ENCODE assay signal across 10 cellular contexts in the genomic region with DNA sequence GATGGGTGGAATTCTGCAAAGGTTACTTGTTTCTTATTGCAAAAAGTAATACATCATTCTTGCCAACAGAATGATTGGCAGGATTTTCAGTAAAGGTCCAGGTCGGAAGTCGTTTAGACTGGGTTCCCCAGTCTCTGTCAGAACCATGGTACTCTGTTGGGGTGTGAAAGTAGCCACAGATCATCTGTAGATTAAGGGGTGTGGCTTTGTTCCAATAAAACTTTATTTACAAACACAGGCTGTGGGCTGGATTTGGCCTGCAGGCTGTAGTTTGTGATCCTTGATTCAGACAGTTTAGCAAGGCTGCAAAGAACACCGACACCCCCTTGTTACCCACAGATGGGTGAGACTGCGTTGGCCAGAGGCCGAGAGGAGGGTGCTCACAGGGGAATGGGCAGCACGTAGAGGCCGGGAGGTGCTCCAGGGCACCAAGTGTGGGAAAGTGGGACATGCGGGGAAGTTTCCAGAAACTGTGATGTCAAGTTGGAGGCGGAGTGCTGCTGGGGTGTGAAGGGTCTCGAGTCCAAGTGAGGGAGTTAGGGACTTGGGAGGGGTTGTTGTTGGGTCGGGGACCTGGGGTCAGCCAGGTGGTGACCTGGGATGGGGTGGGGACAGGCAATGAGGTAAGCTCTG. TPM values are rescaled to one million over a fixed set of nuclear protein-coding genes. Genes with fewer than 3 reads are reported as not detected.
DNase-seq lines count a peak whose midpoint lies in the region; ATAC-seq, FAIRE-seq and TF ChIP-seq lines count a peak whose summit lies in the region.
"Not testable (repeated sequence)": the region's sequence is repeated elsewhere in the genome, so short reads cannot be mapped to it uniquely, and the experiment has no call there.
"Had no signal": no experiment of that assay in that cellular context is flagged by ENCODE, and none has a peak within 500 bp of the region (broad histone marks: within the 10 kb centered on the region; RNA-seq: fewer than 3 reads in every experiment).

No MANE protein-coding gene starts in this region.

- not testable (repeated sequence) for TF ChIP-seq EP300 in GM12878 (IDR thresholded peaks at IDR 0.05; ENCODE audit: borderline replicate concordance in 1 of 2, control insufficient read depth in 1 of 2, low read depth in 2 of 2, low read length in 2 of 2)

- not testable (repeated sequence) for TF ChIP-seq CTCF in Calu3 (IDR thresholded peaks at IDR 0.05; ENCODE audit: unreplicated experiment); GM12878 (IDR thresholded peaks at IDR 0.05 in 2 of 3, conservative IDR thresholded peaks at IDR 0.05 in 1 of 3; ENCODE audit: control insufficient read depth in 2 of 3, extremely low read depth in 1 of 3, insufficient read depth in 1 of 3, low read depth in 3 of 3, low read length in 3 of 3); spleen (IDR thresholded peaks at IDR 0.05 in 8 of 11, conservative IDR thresholded peaks at IDR 0.05 in 3 of 11)
- 0 out of 2 replicates have a peak, but pooled peaks have one; percentile 23 for TF ChIP-seq CTCF in KMS-11 (conservative IDR thresholded peaks at IDR 0.05; ENCODE audit: low read depth, low read length)

- RAD21 ChIA-PET in GM12878 (lab: Charles Lee; ENCODE audit: unreplicated experiment), result not testable (repeated sequence)

- H3K9me3 Mint-ChIP-seq in Calu3 (ENCODE audit: low read depth, unreplicated experiment); activated CD4-positive, alpha-beta T cell treated with anti-CD3 and anti-CD28 coated beads, Interleukin-2, amount 10 ng/mL, durations not matched to agents 7 days and 5 days: not testable (repeated sequence)

- TF ChIP-seq RAD21 in GM12878 (IDR thresholded peaks at IDR 0.05; ENCODE audit: insufficient read depth, low read depth, low read length), result not testable (repeated sequence)

- peaks cover 13% of the 10 kb centered on the region for H3K4me1 ChIP-seq in KMS-11 (ENCODE audit: low read depth, poor library complexity, severe bottlenecking)
- H3K4me1 ChIP-seq in GM12878 (ENCODE audit: control insufficient read depth, insufficient read depth, low read length); spleen: not testable (repeated sequence)

- FAIRE-seq in GM12878 (lab: Jason Lieb, UNC), result not testable (repeated sequence)

- not testable (repeated sequence) for H3K79me2 ChIP-seq in KMS-11 (ENCODE audit: insufficient read depth, low read depth); GM12878 (ENCODE audit: control insufficient read depth, insufficient read depth, low read length)

- H3K9me3 ChIP-seq in GM12878 (replicated peaks; ENCODE audit: control insufficient read depth, insufficient read depth, low read length); spleen: not testable (repeated sequence)

- in situ Hi-C loops in GM12878 (cut with MboI), result loop anchor here (10.0 kb wide), 1 partner anchor 239 kb away; a partner anchor contains a TSS

- intact Hi-C loops in Calu3 (cut with micrococcal nuclease; ENCODE audit: unreplicated experiment); GM12878 (cut with micrococcal nuclease; ENCODE audit: unreplicated experiment); spleen (cut with DNase I; ENCODE audit: low total_unique reads): not testable (repeated sequence)

- H3K36me3 Mint-ChIP-seq in Calu3 (ENCODE audit: insufficient read depth, unreplicated experiment), result peaks cover 58% of the 10 kb centered on the region
- peaks cover 19% of the 10 kb centered on the region for H3K36me3 Mint-ChIP-seq in activated CD4-positive, alpha-beta T cell treated with anti-CD3 and anti-CD28 coated beads, Interleukin-2, amount 10 ng/mL, durations not matched to agents 7 days and 5 days (ENCODE audit: low read depth)

- ATAC-seq in GM12878, result not testable (repeated sequence)

- H3K4me1 Mint-ChIP-seq in Calu3 (ENCODE audit: low read depth, unreplicated experiment); activated CD4-positive, alpha-beta T cell treated with anti-CD3 and anti-CD28 coated beads, Interleukin-2, amount 10 ng/mL, durations not matched to agents 7 days and 5 days: not testable (repeated sequence)

- DNase-seq in Calu3; activated CD4-positive, alpha-beta T cell treated with anti-CD3 and anti-CD28 coated beads, Interleukin-2, amount 10 ng/mL, durations not matched to agents 7 days and 5 days; GM12878 (ENCODE audit: low read depth, low spot score): not testable (repeated sequence)
- DNase-seq in spleen, result peak; percentile 56

- SMC1A ChIA-PET in GM12878 (lab: Charles Lee; ENCODE audit: uncharacterized antibody, unreplicated experiment), result interaction anchor here (1.1 kb wide), 3 partner anchors 10 to 33 kb away, joined by 3 to 4 read pairs (median 3); no protein-coding TSS in a partner anchor

- H3K9ac ChIP-seq in KMS-11; GM12878 (ENCODE audit: control insufficient read depth, insufficient read depth, low read length): not testable (repeated sequence)

- CTCF ChIA-PET in Calu3 (lab: Charles Lee) (interaction anchor here (1.1 kb wide), 2 partner anchors 12 to 14 kb away, joined by 3 to 4 read pairs; no protein-coding TSS in a partner anchor), GM12878 (lab: Yijun Ruan, JAX) (interaction anchor here (0.7 to 2.0 kb wide), 9 partner anchors 9 to 234 kb away, joined by 3 to 15 read pairs (median 4); a partner anchor contains a TSS)
- CTCF ChIA-PET in activated CD4-positive, alpha-beta T cell treated with anti-CD3 and anti-CD28 coated beads, Interleukin-2, amount 10 ng/mL, durations not matched to agents 7 days and 5 days (lab: Charles Lee), result interaction anchor here (1.0 to 1.7 kb wide), 3 partner anchors 8 to 154 kb away, joined by 3 read pairs; no protein-coding TSS in a partner anchor

- not testable (repeated sequence) for H3K36me3 ChIP-seq in KMS-11 (ENCODE audit: insufficient read depth); GM12878 (ENCODE audit: control insufficient read depth in 2 of 2, insufficient read depth in 2 of 2, low read length in 1 of 2)
- peaks cover 0 to 94% (median 41%) of the 10 kb centered on the region in 6 donors for H3K36me3 ChIP-seq in spleen

- H3K4me3 ChIP-seq in KMS-11 (IDR thresholded peaks at IDR 0.05; ENCODE audit: insufficient read depth, low read depth, low read length); GM12878; spleen: not testable (repeated sequence)

- not testable (repeated sequence) for H3K27me3 Mint-ChIP-seq in Calu3 (ENCODE audit: unreplicated experiment); activated CD4-positive, alpha-beta T cell treated with anti-CD3 and anti-CD28 coated beads, Interleukin-2, amount 10 ng/mL, durations not matched to agents 7 days and 5 days

- H3K4me3 Mint-ChIP-seq in Calu3 (ENCODE audit: low read depth, unreplicated experiment); activated CD4-positive, alpha-beta T cell treated with anti-CD3 and anti-CD28 coated beads, Interleukin-2, amount 10 ng/mL, durations not matched to agents 7 days and 5 days: not testable (repeated sequence)

- H3K4me2 ChIP-seq in KMS-11; GM12878 (ENCODE audit: control insufficient read depth, insufficient read depth): not testable (repeated sequence)

- H4K20me1 ChIP-seq in KMS-11 (ENCODE audit: insufficient read depth); GM12878 (ENCODE audit: control insufficient read depth, insufficient read depth): not testable (repeated sequence)

- WGBS in GM12878 (ENCODE audit: insufficient coverage, insufficient replicate concordance, low lambda C conversion rate, missing lambda C conversion rate), result 75% methylated on average over 10 of the region's 11 CpGs
- WGBS in spleen, 5 donors, result 84 to 94% (median 84%) methylated on average over 10 to 11 of the region's 11 CpGs

- not testable (repeated sequence) for H3K27me3 ChIP-seq in KMS-11 (ENCODE audit: insufficient read depth, low read depth); GM12878 (replicated peaks in 1 of 2; ENCODE audit: control insufficient read depth in 2 of 2, insufficient read depth in 2 of 2, low read length in 1 of 2); spleen (replicated peaks in 1 of 7)

- TSS peak; percentile 24 for BruUV-seq in Calu3 (replicated peaks; lab: Mats Ljungman, UMichigan)
- not testable (repeated sequence) for BruUV-seq in GM12878 (replicated peaks; lab: Mats Ljungman, UMichigan)

- not testable (repeated sequence) for TF ChIP-seq POLR2A in GM12878 (IDR thresholded peaks at IDR 0.05; ENCODE audit: low read depth, low read length); spleen (IDR thresholded peaks at IDR 0.05)

- POLR2A ChIA-PET in activated CD4-positive, alpha-beta T cell treated with anti-CD3 and anti-CD28 coated beads, Interleukin-2, amount 10 ng/mL, durations not matched to agents 7 days and 5 days (lab: Charles Lee); GM12878 (lab: Charles Lee): not testable (repeated sequence)

- peak overlapping the region; percentile 69 for H3K27ac Mint-ChIP-seq in Calu3 (ENCODE audit: unreplicated experiment)
- H3K27ac Mint-ChIP-seq in activated CD4-positive, alpha-beta T cell treated with anti-CD3 and anti-CD28 coated beads, Interleukin-2, amount 10 ng/mL, durations not matched to agents 7 days and 5 days, result peak overlapping the region; percentile 41

- not testable (repeated sequence) for H3K27ac ChIP-seq in KMS-11; GM12878 (ENCODE audit: control insufficient read depth, insufficient read depth); spleen

- not testable (repeated sequence) for H2AFZ ChIP-seq in KMS-11 (ENCODE audit: low read depth); GM12878 (ENCODE audit: control insufficient read depth, low read depth, low read length)

RNA-seq across cellular contexts. Expression of a gene that starts 12.6 kb away (rescaled TPM):
- total RNA-seq in Calu3 (2022) (38.3 and 41.6 TPM in 2 replicates), GM12878 (2014; rRNA removed) (30.9 and 32.6 TPM in 2 replicates), GM12878 (2014; rRNA removed; fragmentation: Illumina TruSeq; extraction: Trizol) (14.1 and 16.5 TPM in 2 replicates), GM12878 (2021) (26.2 and 26.9 TPM in 2 replicates), spleen (10 to 100 TPM; 18.4 to 46.2 (median 24.8) TPM)
- 10 to 100 TPM; 24.5 to 26.0 TPM for total RNA-seq in activated CD4-positive, alpha-beta T cell treated with anti-CD3 and anti-CD28 coated beads, Interleukin-2, amount 10 ng/mL, durations not matched to agents 7 days and 5 days
- total RNA-seq in GM12878 (2013; cell fraction: nucleolus; rRNA removed), result 20.2 and 22.1 TPM in 2 replicates
- polyA plus RNA-seq in GM12878 (2011; ENCODE audit: low read depth), result 6.4 TPM
- polyA plus RNA-seq in GM12878 (2011; rRNA removed) (15.9 and 19.1 TPM in 2 replicates), GM12878 (2014; fragmentation: Illumina TruSeq; extraction: Trizol) (17.9 and 21.4 TPM in 2 replicates), GM12878 (2014; fragmentation: Nextera tagmentation; extraction: Ambion mirVana) (1 to 10 TPM; 1.5 to 5.2 TPM), GM12878 (2014; rRNA removed) (23.4 and 26.9 TPM in 2 replicates), GM12878 (2016; fragmentation: Nextera tagmentation; extraction: Ambion mirVana) (10 to 100 TPM; 41.3 to 43.2 TPM), spleen (10 to 100 TPM; 13.0 to 18.6 (median 17.0) TPM)
- 24.3 and 29.4 TPM in 2 replicates for polyA plus RNA-seq in GM12878 (2011; cell fraction: cytosol; rRNA removed)
- polyA plus RNA-seq in GM12878 (2011; cell fraction: nucleus; rRNA removed), result 17.5 and 20.2 TPM in 2 replicates
- 11.5 and 15.2 TPM in 2 replicates for polyA plus RNA-seq in GM12878 (2012)
- 28.7 and 32.7 TPM in 2 replicates for polyA minus RNA-seq in GM12878 (2011; rRNA and poly(A)+ RNA removed)
- polyA minus RNA-seq in GM12878 (2011; cell fraction: cytosol; rRNA and poly(A)+ RNA removed), result 4.7 and 8.3 TPM in 2 replicates
- polyA minus RNA-seq in GM12878 (2011; cell fraction: nucleus; rRNA and poly(A)+ RNA removed), result 10.4 and 20.3 TPM in 2 replicates

RNA-seq across cellular contexts. Expression of a gene that starts 13.4 kb away (rescaled TPM):
- 25.6 and 26.1 TPM in 2 replicates for total RNA-seq in Calu3 (2022)
- 1 to 10 TPM; 7.4 to 7.6 TPM for total RNA-seq in activated CD4-positive, alpha-beta T cell treated with anti-CD3 and anti-CD28 coated beads, Interleukin-2, amount 10 ng/mL, durations not matched to agents 7 days and 5 days
- 7.9 and 8.5 TPM in 2 replicates for total RNA-seq in GM12878 (2013; cell fraction: nucleolus; rRNA removed)
- total RNA-seq in GM12878 (2014; rRNA removed), result 19.0 and 21.0 TPM in 2 replicates
- total RNA-seq in GM12878 (2014; rRNA removed; fragmentation: Illumina TruSeq; extraction: Trizol), result 8.6 and 9.5 TPM in 2 replicates
- 17.5 and 19.0 TPM in 2 replicates for total RNA-seq in GM12878 (2021)
- 2.8 TPM for polyA plus RNA-seq in GM12878 (2011; ENCODE audit: low read depth)
- polyA plus RNA-seq in GM12878 (2011; rRNA removed), result 4.9 and 8.6 TPM in 2 replicates
- polyA plus RNA-seq in GM12878 (2011; cell fraction: cytosol; rRNA removed), result 10.6 and 16.4 TPM in 2 replicates
- 17.8 and 24.9 TPM in 2 replicates for polyA plus RNA-seq in GM12878 (2011; cell fraction: nucleus; rRNA removed)
- polyA plus RNA-seq in GM12878 (2012), result 6.3 and 6.7 TPM in 2 replicates
- 5.0 and 9.5 TPM in 2 replicates for polyA plus RNA-seq in GM12878 (2014; fragmentation: Illumina TruSeq; extraction: Trizol)
- 1 to 10 TPM; 3.8 to 4.8 TPM for polyA plus RNA-seq in GM12878 (2014; fragmentation: Nextera tagmentation; extraction: Ambion mirVana)
- polyA plus RNA-seq in GM12878 (2014; rRNA removed), result 17.5 and 21.1 TPM in 2 replicates
- polyA plus RNA-seq in GM12878 (2016; fragmentation: Nextera tagmentation; extraction: Ambion mirVana), result 10 to 100 TPM; 26.0 to 28.1 TPM
- 5.3 and 9.3 TPM in 2 replicates for polyA minus RNA-seq in GM12878 (2011; rRNA and poly(A)+ RNA removed)
- 5.1 and 6.4 TPM in 2 replicates for polyA minus RNA-seq in GM12878 (2011; cell fraction: cytosol; rRNA and poly(A)+ RNA removed)
- 5.3 and 11.1 TPM in 2 replicates for polyA minus RNA-seq in GM12878 (2011; cell fraction: nucleus; rRNA and poly(A)+ RNA removed)
- 10 to 100 TPM in 1 of 7 donors, 1 to 10 TPM in 6; 5.8 to 11.7 (median 7.6) TPM for total RNA-seq in spleen
- polyA plus RNA-seq in spleen, result 1 to 10 TPM; 4.5 to 7.8 (median 6.7) TPM

RNA-seq across cellular contexts. Expression of a gene that starts 18.5 kb away (rescaled TPM):
- total RNA-seq in Calu3 (2022) (not detected in 2 replicates), GM12878 (2014; rRNA removed) (not detected in 2 replicates), GM12878 (2014; rRNA removed; fragmentation: Illumina TruSeq; extraction: Trizol) (not detected in 2 replicates), GM12878 (2021) (not detected in 2 replicates), spleen (1 to 10 TPM in 4 of 7 donors, under 1 TPM in 2, not detected in 1; 0.34 to 2.5 (median 1.5) TPM)
- not detected for total RNA-seq in activated CD4-positive, alpha-beta T cell treated with anti-CD3 and anti-CD28 coated beads, Interleukin-2, amount 10 ng/mL, durations not matched to agents 7 days and 5 days
- not detected in 2 replicates for total RNA-seq in GM12878 (2013; cell fraction: nucleolus; rRNA removed)
- polyA plus RNA-seq in GM12878 (2011; ENCODE audit: low read depth), result not detected
- polyA plus RNA-seq in GM12878 (2011; rRNA removed) (0.17 TPM in 1 of 2 replicates, not detected in the other), GM12878 (2014; fragmentation: Illumina TruSeq; extraction: Trizol) (not detected in 2 replicates), GM12878 (2014; fragmentation: Nextera tagmentation; extraction: Ambion mirVana) (not detected), GM12878 (2014; rRNA removed) (not detected in 2 replicates), GM12878 (2016; fragmentation: Nextera tagmentation; extraction: Ambion mirVana) (not detected), spleen (1 to 10 TPM; 1.7 to 5.7 (median 4.0) TPM)
- polyA plus RNA-seq in GM12878 (2011; cell fraction: cytosol; rRNA removed), result 0.03 TPM in 1 of 2 replicates, not detected in the other
- not detected in 2 replicates for polyA plus RNA-seq in GM12878 (2011; cell fraction: nucleus; rRNA removed)
- polyA plus RNA-seq in GM12878 (2012), result 0.22 TPM in 1 of 2 replicates, not detected in the other
- polyA minus RNA-seq in GM12878 (2011; rRNA and poly(A)+ RNA removed), result 0.46 TPM in 1 of 2 replicates, not detected in the other
- not detected in 2 replicates for polyA minus RNA-seq in GM12878 (2011; cell fraction: cytosol; rRNA and poly(A)+ RNA removed)
- polyA minus RNA-seq in GM12878 (2011; cell fraction: nucleus; rRNA and poly(A)+ RNA removed), result not detected in 2 replicates
- total RNA-seq: CD8-positive, alpha-beta T cell; G401; GM23248; HFFc6 had no signal
- polyA plus RNA-seq: BJ, GM23248 had no signal

RNA-seq across cellular contexts. Expression of a gene that starts 50.5 kb away (rescaled TPM):
- total RNA-seq in Calu3 (2022) (15.8 and 16.1 TPM in 2 replicates), GM12878 (2014; rRNA removed) (8.1 and 11.6 TPM in 2 replicates), GM12878 (2014; rRNA removed; fragmentation: Illumina TruSeq; extraction: Trizol) (3.7 and 5.0 TPM in 2 replicates), GM12878 (2021) (8.2 and 8.8 TPM in 2 replicates), spleen (10 to 100 TPM; 16.2 to 41.8 (median 25.4) TPM)
- total RNA-seq in activated CD4-positive, alpha-beta T cell treated with anti-CD3 and anti-CD28 coated beads, Interleukin-2, amount 10 ng/mL, durations not matched to agents 7 days and 5 days, result 10 to 100 TPM; 16.8 to 18.8 TPM
- 8.7 and 20.9 TPM in 2 replicates for total RNA-seq in GM12878 (2013; cell fraction: nucleolus; rRNA removed)
- 2.1 TPM for polyA plus RNA-seq in GM12878 (2011; ENCODE audit: low read depth)
- polyA plus RNA-seq in GM12878 (2011; rRNA removed) (0.82 and 1.9 TPM in 2 replicates), GM12878 (2014; fragmentation: Illumina TruSeq; extraction: Trizol) (0.65 and 2.7 TPM in 2 replicates), GM12878 (2014; fragmentation: Nextera tagmentation; extraction: Ambion mirVana) (under 1 TPM; 0.03 to 0.79 TPM), GM12878 (2014; rRNA removed) (8.5 and 9.7 TPM in 2 replicates), GM12878 (2016; fragmentation: Nextera tagmentation; extraction: Ambion mirVana) (1 to 10 TPM; 9.3 to 9.9 TPM), spleen (10 to 100 TPM; 11.8 to 17.7 (median 14.8) TPM)
- 3.5 and 5.9 TPM in 2 replicates for polyA plus RNA-seq in GM12878 (2011; cell fraction: cytosol; rRNA removed)
- 9.2 and 10.5 TPM in 2 replicates for polyA plus RNA-seq in GM12878 (2011; cell fraction: nucleus; rRNA removed)
- polyA plus RNA-seq in GM12878 (2012), result 5.6 and 10.2 TPM in 2 replicates
- polyA minus RNA-seq in GM12878 (2011; rRNA and poly(A)+ RNA removed), result 1.5 and 2.3 TPM in 2 replicates
- polyA minus RNA-seq in GM12878 (2011; cell fraction: cytosol; rRNA and poly(A)+ RNA removed), result 3.5 and 3.8 TPM in 2 replicates
- polyA minus RNA-seq in GM12878 (2011; cell fraction: nucleus; rRNA and poly(A)+ RNA removed), result 3.5 and 6.8 TPM in 2 replicates
